Comparison of ENCODE assay signal across 8 cellular contexts in the genomic region with DNA sequence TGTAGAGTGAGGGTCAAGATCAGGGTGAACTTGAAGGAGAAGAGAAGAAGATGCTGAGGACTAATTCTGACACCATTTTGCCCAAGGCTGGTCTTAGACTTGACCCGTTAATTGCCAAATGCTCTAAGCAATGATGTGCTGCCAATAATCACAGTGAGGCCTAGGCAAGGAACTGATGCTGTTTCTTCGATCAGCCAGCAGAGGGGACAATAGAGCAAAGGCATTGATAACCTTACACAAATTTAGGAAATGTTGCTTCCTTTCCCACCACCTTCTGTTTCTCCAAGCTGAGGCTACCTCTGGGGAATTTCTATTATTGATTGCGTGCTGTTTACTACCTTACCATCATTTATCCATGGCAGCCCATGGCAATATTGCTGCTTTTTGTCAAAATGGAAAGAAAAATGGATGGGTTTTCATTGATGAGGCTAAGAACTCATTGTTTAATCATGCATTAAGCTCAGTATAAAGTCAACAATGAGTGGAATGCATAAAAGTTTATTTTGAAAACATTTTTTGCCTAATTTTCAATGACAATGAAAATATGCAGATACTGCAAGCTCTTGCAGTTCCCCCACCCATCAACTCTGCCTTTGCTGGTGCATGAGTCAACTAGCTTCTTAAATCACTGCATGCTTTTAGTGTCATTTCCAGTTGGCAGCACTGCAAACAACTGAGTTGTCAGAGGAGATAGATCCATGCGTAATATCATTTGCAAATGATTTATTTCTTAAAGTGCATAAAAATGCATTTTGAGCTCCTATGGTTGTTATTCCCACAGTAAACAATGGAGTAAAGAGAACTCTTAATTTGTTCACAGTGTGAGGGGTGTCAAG.
DNase-seq lines count a peak whose midpoint lies in the region; ATAC-seq, FAIRE-seq and TF ChIP-seq lines count a peak whose summit lies in the region.

No MANE protein-coding gene starts in this region.

- no peak overlapping the region for H2AK5ac ChIP-seq in H1 (ENCODE audit: low read depth, low read length)

- no peak for TF ChIP-seq EP300 in H1 (IDR thresholded peaks at IDR 0.05; ENCODE audit: borderline replicate concordance in 1 of 2, low read depth in 2 of 2, low read length in 2 of 2)

- H3K56ac ChIP-seq in H1 (replicated peaks; ENCODE audit: insufficient read length, low read depth, low read length), result no peak overlapping the region

- peak; percentile 91 for FAIRE-seq in H1 (lab: Jason Lieb, UNC)

- H4K8ac ChIP-seq in H1 (ENCODE audit: extremely low read depth, insufficient read depth, low read length), result no peak overlapping the region

- peaks cover 33% of the 10 kb centered on the region for H3K27me3 Mint-ChIP-seq in MCF 10A (ENCODE audit: insufficient read depth, unreplicated experiment)
- peaks cover 3% of the 10 kb centered on the region for H3K27me3 Mint-ChIP-seq in neural progenitor cell (ENCODE audit: insufficient read depth, low read depth)

- H3K27ac ChIP-seq in breast epithelium, result no peak overlapping the region
- no peak overlapping the region for H3K27ac ChIP-seq in PC-3 (ENCODE audit: low read length)
- no peak overlapping the region for H3K27ac ChIP-seq in H1 (ENCODE audit: low read depth, low read length)
- peak overlapping the region; percentile 65 for H3K27ac ChIP-seq in neural progenitor cell
- no peak overlapping the region for H3K27ac ChIP-seq in uterus

- no peak overlapping the region for H2BK5ac ChIP-seq in H1 (ENCODE audit: low read depth, low read length)

- TF ChIP-seq CTCF in MCF 10A (IDR thresholded peaks at IDR 0.05; ENCODE audit: unreplicated experiment) (peak; percentile 75), breast epithelium (IDR thresholded peaks at IDR 0.05) (peak in 1 of 3 donors; percentile 29), PC-3 (conservative IDR thresholded peaks at IDR 0.05; ENCODE audit: low read depth, low read length) (peak; percentile 84), H1 (IDR thresholded peaks at IDR 0.05; ENCODE audit: control extremely low read depth in 1 of 3, insufficient read depth in 1 of 3, low read depth in 1 of 3, low read length in 3 of 3) (peak in 2 of 3 experiments; percentile 76 to 96; a peak in 3 of 4 replicates), neural progenitor cell (IDR thresholded peaks at IDR 0.05) (peak; percentile 79), uterus (IDR thresholded peaks at IDR 0.05) (peak in 2 of 4 experiments; percentile 22 to 23)

- no peak overlapping the region for H3K23ac ChIP-seq in H1 (ENCODE audit: insufficient read length)

- intact Hi-C loops in MCF 10A (cut with micrococcal nuclease) (loop anchor here (1.0 kb wide), 1 partner anchor 377 kb away; no protein-coding TSS in a partner anchor), breast epithelium (cut with DNase I; ENCODE audit: low total_unique reads) (no loop called here), PC-3 (cut with micrococcal nuclease) (loop anchor here (1.0 to 10.0 kb wide), 4 partner anchors 159 to 377 kb away; no protein-coding TSS in a partner anchor), uterus (cut with DNase I; ENCODE audit: low total_unique reads) (no loop called here)

- no peak overlapping the region for H4K91ac ChIP-seq in H1 (replicated peaks; ENCODE audit: insufficient read length, low read length)

- H3K9me3 Mint-ChIP-seq in MCF 10A (ENCODE audit: unreplicated experiment), result peaks cover 8% of the 10 kb centered on the region
- H3K9me3 Mint-ChIP-seq in neural progenitor cell, result no peaks in the 10 kb centered on the region

- H3K4me1 Mint-ChIP-seq in MCF 10A (ENCODE audit: insufficient read depth, unreplicated experiment), result no peaks in the 10 kb centered on the region
- peaks cover 7% of the 10 kb centered on the region for H3K4me1 Mint-ChIP-seq in neural progenitor cell

- no peaks in the 10 kb centered on the region for H3K9me2 ChIP-seq in PC-3 (replicated peaks; ENCODE audit: low read length)

- no peak overlapping the region for H2BK120ac ChIP-seq in H1 (replicated peaks; ENCODE audit: low read depth, low read length)

- H3K79me1 ChIP-seq in H1 (ENCODE audit: low read depth, low read length), result no peaks in the 10 kb centered on the region

- no peaks in the 10 kb centered on the region for H3K4me1 ChIP-seq in breast epithelium
- peaks cover 9% of the 10 kb centered on the region for H3K4me1 ChIP-seq in PC-3 (ENCODE audit: insufficient read depth, low read length)
- peaks cover 0 to 4% (median 0%) of the 10 kb centered on the region in 4 experiments; a peak in 1 of 7 replicates for H3K4me1 ChIP-seq in H1 (replicated peaks in 1 of 4; ENCODE audit: control insufficient read depth in 3 of 4, insufficient read depth in 4 of 4, low read length in 3 of 4)
- peaks cover 20% of the 10 kb centered on the region for H3K4me1 ChIP-seq in neural progenitor cell
- no peaks in the 10 kb centered on the region for H3K4me1 ChIP-seq in uterus

- H3K14ac ChIP-seq in H1 (ENCODE audit: insufficient read length), result no peak overlapping the region

- no peak overlapping the region for H2BK15ac ChIP-seq in H1 (ENCODE audit: low read length)

- H3K36me3 Mint-ChIP-seq in MCF 10A (ENCODE audit: insufficient read depth, unreplicated experiment) (no peaks in the 10 kb centered on the region), neural progenitor cell (no peaks in the 10 kb centered on the region)

- H2AFZ ChIP-seq in PC-3 (ENCODE audit: low read length) (no peak overlapping the region), H1 (ENCODE audit: low read length) (no peak overlapping the region), neural progenitor cell (replicated peaks) (no peak overlapping the region)

- BruUV-seq in MCF 10A (replicated peaks; lab: Mats Ljungman, UMichigan) (no TSS peak), PC-3 (replicated peaks; lab: Mats Ljungman, UMichigan) (no TSS peak)

- no peak overlapping the region for H3K4me3 ChIP-seq in breast epithelium
- no peak overlapping the region for H3K4me3 ChIP-seq in PC-3 (ENCODE audit: low read length)
- no peak overlapping the region for H3K4me3 ChIP-seq in H1 (ENCODE audit: extremely low read depth in 1 of 4, insufficient read depth in 2 of 4, low read depth in 3 of 4, low read length in 4 of 4)
- no peak overlapping the region for H3K4me3 ChIP-seq in neural progenitor cell
- no peak overlapping the region for H3K4me3 ChIP-seq in uterus

- POLR2A ChIA-PET in MCF 10A (lab: Yijun Ruan, JAX), result no interaction called here
- POLR2A ChIA-PET in PC-3 (lab: Charles Lee; ENCODE audit: unreplicated experiment), result no interaction called here
- POLR2A ChIA-PET in H1 (lab: Charles Lee; ENCODE audit: partially characterized antibody), result no interaction called here

- no peaks in the 10 kb centered on the region for H3K23me2 ChIP-seq in H1 (ENCODE audit: low read depth, low read length)

- DNase-seq in MCF 10A (ENCODE audit: unreplicated experiment), result peak; percentile 57
- no peak for DNase-seq in breast epithelium (ENCODE audit: low spot score in 2 of 2)
- DNase-seq in PC-3, result peak; percentile 75
- peak in 1 of 2 experiments; percentile 10 for DNase-seq in H1 (ENCODE audit: low read depth in 1 of 2, low spot score in 2 of 2)
- DNase-seq in neural progenitor cell (ENCODE audit: low spot score), result peak; percentile 58
- no peak for DNase-seq in uterus

- CTCF ChIA-PET in MCF 10A (lab: Yijun Ruan, JAX) (interaction anchor here (0.5 to 4.4 kb wide), 17 partner anchors 8 to 434 kb away, joined by 3 to 78 read pairs (median 5); no protein-coding TSS in a partner anchor), PC-3 (lab: Charles Lee) (interaction anchor here (0.6 to 0.7 kb wide), 2 partner anchors 83 to 235 kb away, joined by 3 read pairs; no protein-coding TSS in a partner anchor), H1 (lab: Charles Lee; ENCODE audit: partially characterized antibody) (interaction anchor here (0.6 to 5.9 kb wide), 55 partner anchors 9 to 394 kb away, joined by 3 to 68 read pairs (median 4); no protein-coding TSS in a partner anchor)

- peaks cover 0 to under 1% of the 10 kb centered on the region in 2 donors for H3K9me3 ChIP-seq in breast epithelium
- no peaks in the 10 kb centered on the region for H3K9me3 ChIP-seq in PC-3 (ENCODE audit: low read length)
- H3K9me3 ChIP-seq in H1 (ENCODE audit: insufficient read depth in 2 of 2, low read depth in 1 of 2, low read length in 1 of 2), result no peaks in the 10 kb centered on the region
- H3K9me3 ChIP-seq in neural progenitor cell (ENCODE audit: low read depth), result no peaks in the 10 kb centered on the region
- H3K9me3 ChIP-seq in uterus, result no peaks in the 10 kb centered on the region

- ATAC-seq in GM21515 (IDR thresholded peaks at IDR 0.05; ENCODE audit: unreplicated experiment), result peak; percentile 89
- peak; percentile 88 for ATAC-seq in HG03571 (IDR thresholded peaks at IDR 0.05; ENCODE audit: unreplicated experiment)
- ATAC-seq in PC-3, result peak; percentile 79

- H3K18ac ChIP-seq in H1 (ENCODE audit: extremely low read depth, low read length), result no peak overlapping the region

- H3F3A ChIP-seq in PC-3 (ENCODE audit: low read length, unreplicated experiment) (no peaks in the 10 kb centered on the region), neural progenitor cell (ENCODE audit: low read depth) (peaks cover 8% of the 10 kb centered on the region)

- H3K27me3 ChIP-seq in breast epithelium, result no peaks in the 10 kb centered on the region
- H3K27me3 ChIP-seq in PC-3 (ENCODE audit: low read length), result no peaks in the 10 kb centered on the region
- H3K27me3 ChIP-seq in H1 (replicated peaks in 1 of 4; ENCODE audit: control insufficient read depth in 3 of 4, extremely low read depth in 1 of 4, insufficient read depth in 3 of 4, low read length in 3 of 4), result no peaks in the 10 kb centered on the region
- H3K27me3 ChIP-seq in neural progenitor cell, result no peaks in the 10 kb centered on the region
- no peaks in the 10 kb centered on the region for H3K27me3 ChIP-seq in uterus

- H4K20me1 ChIP-seq in PC-3 (ENCODE audit: low read length) (no peaks in the 10 kb centered on the region), H1 (replicated peaks in 1 of 2; ENCODE audit: control insufficient read depth in 1 of 2, insufficient read depth in 2 of 2, low read length in 2 of 2) (no peaks in the 10 kb centered on the region), neural progenitor cell (ENCODE audit: low read depth) (no peaks in the 10 kb centered on the region)

- no peak overlapping the region for H3K9ac ChIP-seq in PC-3 (ENCODE audit: low read length)
- H3K9ac ChIP-seq in H1 (replicated peaks in 1 of 4; ENCODE audit: extremely low read depth in 1 of 4, low read depth in 3 of 4, low read length in 3 of 4), result no peak overlapping the region
- no peak overlapping the region for H3K9ac ChIP-seq in neural progenitor cell

- H2BK20ac ChIP-seq in H1 (ENCODE audit: low read length), result no peak overlapping the region

- no peak overlapping the region for H4K5ac ChIP-seq in H1 (ENCODE audit: insufficient read length, low read depth, low read length)

- H3K4me3 Mint-ChIP-seq in MCF 10A (ENCODE audit: unreplicated experiment) (no peak overlapping the region), neural progenitor cell (no peak overlapping the region)

- H2BK12ac ChIP-seq in H1 (ENCODE audit: low read depth, low read length), result no peak overlapping the region

- TF ChIP-seq POLR2A in breast epithelium (IDR thresholded peaks at IDR 0.05), result no peak
- no peak for TF ChIP-seq POLR2A in H1 (IDR thresholded peaks at IDR 0.05; ENCODE audit: control extremely low read depth in 1 of 2, low read depth in 2 of 2, low read length in 2 of 2)
- TF ChIP-seq POLR2A in uterus (IDR thresholded peaks at IDR 0.05), result no peak

- TF ChIP-seq RAD21 in H1 (IDR thresholded peaks at IDR 0.05 in 1 of 2, conservative IDR thresholded peaks at IDR 0.05 in 1 of 2; ENCODE audit: low read depth in 2 of 2, low read length in 2 of 2), result peak; percentile 85 to 86

- H3K79me2 ChIP-seq in PC-3 (ENCODE audit: low read length), result no peaks in the 10 kb centered on the region
- H3K79me2 ChIP-seq in H1 (ENCODE audit: control insufficient read depth in 1 of 2, insufficient read depth in 2 of 2, low read length in 2 of 2), result no peaks in the 10 kb centered on the region
- no peaks in the 10 kb centered on the region for H3K79me2 ChIP-seq in neural progenitor cell (ENCODE audit: low read depth)

- H3K4me2 ChIP-seq in PC-3 (ENCODE audit: low read length) (peak overlapping the region; percentile 12), H1 (ENCODE audit: insufficient read depth in 1 of 2, low read depth in 2 of 2, low read length in 2 of 2) (no peak overlapping the region), neural progenitor cell (peak overlapping the region; percentile 50)

- WGBS in H1 (ENCODE audit: extremely low coverage in 1 of 2, insufficient coverage in 1 of 2, insufficient read length in 1 of 2, insufficient replicate concordance in 2 of 2, low coverage in 1 of 2, low lambda C conversion rate in 2 of 2, missing lambda C conversion rate in 1 of 2), 2 experiments, result 45% methylated on average over 4 of the region's 4 CpGs; no CpG with 5 or more reads in 1 of the 2 experiments

- no peak overlapping the region for H3K27ac Mint-ChIP-seq in MCF 10A (ENCODE audit: low read depth, unreplicated experiment)
- H3K27ac Mint-ChIP-seq in neural progenitor cell, result no peak overlapping the region

- H3K36me3 ChIP-seq in breast epithelium, result no peaks in the 10 kb centered on the region
- no peaks in the 10 kb centered on the region for H3K36me3 ChIP-seq in PC-3 (ENCODE audit: low read depth, low read length)
- H3K36me3 ChIP-seq in H1 (ENCODE audit: control insufficient read depth in 2 of 4, insufficient read depth in 4 of 4, low read length in 3 of 4), result no peaks in the 10 kb centered on the region
- H3K36me3 ChIP-seq in neural progenitor cell, result no peaks in the 10 kb centered on the region
- H3K36me3 ChIP-seq in uterus, result no peaks in the 10 kb centered on the region

- no peak overlapping the region for H3K4ac ChIP-seq in H1 (replicated peaks; ENCODE audit: insufficient read length, low read depth, low read length)

Comparison
In these comparisons a context has a peak if more than half of its experiments do, and no peak if none do; other contexts are left out.
1. DNase-seq: peak in MCF 10A (single experiment), PC-3 (single experiment) and neural progenitor cell (single experiment); none in breast epithelium (0 of 2) and uterus (0 of 2).
2. intact Hi-C loops: an anchor here in MCF 10A (1.0 kb wide) and PC-3 (1.0 to 10.0 kb wide); none called in breast epithelium and uterus.
3. H3K4me2 ChIP-seq: peak in PC-3 (single experiment) and neural progenitor cell (single experiment); none in H1 (0 of 2).
4. Peak in every context shown above with its lines, with median percentiles within 50 percentile points of each other: ATAC-seq.